In genomic region chr6:144657691-144658090, GRCh38 we compare ENCODE assay signal across 10 cellular contexts.
DNase-seq lines count a peak whose midpoint lies in the region; ATAC-seq and TF ChIP-seq lines count a peak whose summit lies in the region.
"Had no signal": no experiment of that assay in that cellular context is flagged by ENCODE, and none has a peak within 500 bp of the region (broad histone marks: within the 10 kb centered on the region; RNA-seq: fewer than 3 reads in every experiment).

No MANE protein-coding gene starts in this region.

- TF ChIP-seq CTCF in body of pancreas (IDR thresholded peaks at IDR 0.05): no peak
- TF ChIP-seq CTCF in osteocyte (IDR thresholded peaks at IDR 0.05): no peak
- TF ChIP-seq CTCF in PC-3 (conservative IDR thresholded peaks at IDR 0.05; ENCODE audit: low read depth, low read length): no peak

- H4K20me1 ChIP-seq in PC-3 (ENCODE audit: low read length): no peaks in the 10 kb centered on the region

- DNase-seq in activated T-cell treated with anti-CD3 and anti-CD28 coated beads, Interleukin-2, amount 50 U/mL, for 72 hours: no peak
- DNase-seq in activated T-cell treated with anti-CD3 and anti-CD28 coated beads for 4 hours (no peak), NCI-H2107 (lab: John Stamatoyannopoulos, UW) (peak; percentile 64), body of pancreas (peak in 3 of 4 donors; percentile 20 to 33 (median 31)), osteocyte (ENCODE audit: extremely low spot score, unreplicated experiment) (no peak), NCI-H446 (lab: John Stamatoyannopoulos, UW) (no peak), PC-3 (no peak)
- no peak for DNase-seq in stimulated activated CD4-positive, alpha-beta T cell treated with anti-CD3 and anti-CD28 coated beads, Interleukin-12 subunit alpha, Interleukin-12 subunit beta, amount 100 ng/mL, for 4 hours
- DNase-seq: activated CD4-positive, alpha-beta memory T cell treated with anti-CD3 and anti-CD28 coated beads, Interleukin-2, amount 10 ng/mL, durations not matched to agents 7 days and 5 days; retina had no signal

- H3K27me3 ChIP-seq in body of pancreas (no peaks in the 10 kb centered on the region), PC-3 (ENCODE audit: low read length) (no peaks in the 10 kb centered on the region)

- 32 to 38% methylated on average over 2 of the region's 2 CpGs for WGBS in body of pancreas, 2 donors

- H3K4me3 ChIP-seq in body of pancreas (no peak overlapping the region), PC-3 (ENCODE audit: low read length) (no peak overlapping the region)

- H3K4me1 ChIP-seq in body of pancreas (peaks cover 63% of the 10 kb centered on the region), PC-3 (ENCODE audit: insufficient read depth, low read length) (peaks cover 22% of the 10 kb centered on the region)

- POLR2A ChIA-PET in PC-3 (lab: Charles Lee; ENCODE audit: unreplicated experiment): no interaction called here

- no peak overlapping the region for H3K4me3 Mint-ChIP-seq in activated T-cell treated with anti-CD3 and anti-CD28 coated beads, Interleukin-2, amount 50 U/mL, for 72 hours
- no peak overlapping the region for H3K4me3 Mint-ChIP-seq in osteocyte (ENCODE audit: unreplicated experiment)
- H3K4me3 Mint-ChIP-seq: activated CD4-positive, alpha-beta memory T cell treated with anti-CD3 and anti-CD28 coated beads, Interleukin-2, amount 10 ng/mL, durations not matched to agents 7 days and 5 days had no signal

- H3F3A ChIP-seq in PC-3 (ENCODE audit: low read length, unreplicated experiment): no peaks in the 10 kb centered on the region

- H3K9me2 ChIP-seq in PC-3 (replicated peaks; ENCODE audit: low read length): no peaks in the 10 kb centered on the region

- H3K79me2 ChIP-seq in PC-3 (ENCODE audit: low read length): no peaks in the 10 kb centered on the region

- no peaks in the 10 kb centered on the region for H3K36me3 ChIP-seq in body of pancreas (replicated peaks in 1 of 2; ENCODE audit: insufficient read depth in 1 of 2, low read depth in 2 of 2)
- no peaks in the 10 kb centered on the region for H3K36me3 ChIP-seq in PC-3 (ENCODE audit: low read depth, low read length)

- no peak overlapping the region for H2AFZ ChIP-seq in PC-3 (ENCODE audit: low read length)

- no peak overlapping the region for H3K9ac ChIP-seq in PC-3 (ENCODE audit: low read length)

- peaks cover 2% of the 10 kb centered on the region in 2 donors for H3K36me3 Mint-ChIP-seq in activated T-cell treated with anti-CD3 and anti-CD28 coated beads, Interleukin-2, amount 50 U/mL, for 72 hours (ENCODE audit: insufficient read depth in 2 of 2)
- H3K36me3 Mint-ChIP-seq in osteocyte (ENCODE audit: unreplicated experiment): no peaks in the 10 kb centered on the region

- H3K9me3 ChIP-seq in body of pancreas (no peaks in the 10 kb centered on the region), PC-3 (ENCODE audit: low read length) (no peaks in the 10 kb centered on the region)

- intact Hi-C loops in body of pancreas (cut with DNase I): no loop called here
- intact Hi-C loops in PC-3 (cut with micrococcal nuclease): no loop called here

- BruUV-seq in PC-3 (replicated peaks; lab: Mats Ljungman, UMichigan): no TSS peak

- H3K9me3 Mint-ChIP-seq in activated T-cell treated with anti-CD3 and anti-CD28 coated beads, Interleukin-2, amount 50 U/mL, for 72 hours: no peaks in the 10 kb centered on the region
- no peaks in the 10 kb centered on the region for H3K9me3 Mint-ChIP-seq in osteocyte (ENCODE audit: unreplicated experiment)
- H3K9me3 Mint-ChIP-seq: activated CD4-positive, alpha-beta memory T cell treated with anti-CD3 and anti-CD28 coated beads, Interleukin-2, amount 10 ng/mL, durations not matched to agents 7 days and 5 days had no signal

- CTCF ChIA-PET in PC-3 (lab: Charles Lee): interaction anchor here (0.6 kb wide), 1 partner anchor 64 kb away, joined by 3 read pairs; no protein-coding TSS in a partner anchor

- peaks cover 54% of the 10 kb centered on the region for H3K4me1 Mint-ChIP-seq in activated T-cell treated with anti-CD3 and anti-CD28 coated beads, Interleukin-2, amount 50 U/mL, for 72 hours (ENCODE audit: low read depth)
- H3K4me1 Mint-ChIP-seq in osteocyte (ENCODE audit: unreplicated experiment): peaks cover 69% of the 10 kb centered on the region

- no peak overlapping the region for H3K4me2 ChIP-seq in PC-3 (ENCODE audit: low read length)

- H3K27ac ChIP-seq in body of pancreas (peak overlapping the region in 3 of 4 donors; percentile 10 to 34 (median 32)), PC-3 (ENCODE audit: low read length) (no peak overlapping the region)

- no peak for ATAC-seq in activated T-cell treated with anti-CD3 and anti-CD28 coated beads, Interleukin-2, amount 50 U/mL, for 72 hours (replicated peaks in 1 of 2)
- ATAC-seq in body of pancreas: no peak
- no peak for ATAC-seq in PC-3

- H3K27ac Mint-ChIP-seq in activated T-cell treated with anti-CD3 and anti-CD28 coated beads, Interleukin-2, amount 50 U/mL, for 72 hours: peak overlapping the region; percentile 59
- H3K27ac Mint-ChIP-seq in osteocyte (ENCODE audit: unreplicated experiment): peak overlapping the region; percentile 77
- H3K27ac Mint-ChIP-seq: activated CD4-positive, alpha-beta memory T cell treated with anti-CD3 and anti-CD28 coated beads, Interleukin-2, amount 10 ng/mL, durations not matched to agents 7 days and 5 days had no signal

- H3K27me3 Mint-ChIP-seq in activated T-cell treated with anti-CD3 and anti-CD28 coated beads, Interleukin-2, amount 50 U/mL, for 72 hours (ENCODE audit: low read depth): no peaks in the 10 kb centered on the region
- H3K27me3 Mint-ChIP-seq in osteocyte (ENCODE audit: unreplicated experiment): no peaks in the 10 kb centered on the region
- H3K27me3 Mint-ChIP-seq: activated CD4-positive, alpha-beta memory T cell treated with anti-CD3 and anti-CD28 coated beads, Interleukin-2, amount 10 ng/mL, durations not matched to agents 7 days and 5 days had no signal

- no peak for TF ChIP-seq POLR2A in body of pancreas (IDR thresholded peaks at IDR 0.05)

Comparison
In these comparisons a context has a peak if more than half of its experiments do, and no peak if none do; other contexts are left out.
1. DNase-seq: peak in NCI-H2107 (single experiment) and body of pancreas (3 of 4); none in activated T-cell treated with anti-CD3 and anti-CD28 coated beads, Interleukin-2, amount 50 U/mL, for 72 hours (0 of 2), activated T-cell treated with anti-CD3 and anti-CD28 coated beads for 4 hours (single experiment), osteocyte (single experiment), stimulated activated CD4-positive, alpha-beta T cell treated with anti-CD3 and anti-CD28 coated beads, Interleukin-12 subunit alpha, Interleukin-12 subunit beta, amount 100 ng/mL, for 4 hours (single experiment), NCI-H446 (0 of 2) and PC-3 (single experiment).